In the genomic region with DNA sequence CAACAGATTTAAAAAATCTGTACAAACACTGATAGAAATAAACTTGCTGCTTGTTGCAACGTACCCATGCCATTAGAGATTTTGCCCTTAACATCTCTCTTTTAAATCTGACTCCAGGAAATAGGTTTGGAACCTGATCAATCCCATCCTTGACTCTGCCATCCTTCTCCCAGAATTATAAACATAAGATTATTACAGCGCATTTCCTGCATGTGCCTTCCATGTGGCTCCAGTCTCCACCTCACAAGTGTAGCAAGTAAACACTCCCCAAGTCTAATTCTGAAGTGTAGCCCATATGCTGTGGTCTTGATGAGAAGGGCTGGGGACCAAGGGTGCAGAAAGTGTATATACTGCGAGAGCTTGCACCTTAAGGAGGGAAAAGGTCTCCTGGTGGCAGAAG, we compare ENCODE assay signal across 19 cellular contexts.
DNase-seq lines count a peak whose midpoint lies in the region; ATAC-seq, FAIRE-seq and TF ChIP-seq lines count a peak whose summit lies in the region.
"Had no signal": no experiment of that assay in that cellular context is flagged by ENCODE, and none has a peak within 500 bp of the region (broad histone marks: within the 10 kb centered on the region; RNA-seq: fewer than 3 reads in every experiment).

No MANE protein-coding gene starts in this region.

- 73% methylated on average over 3 of the region's 3 CpGs for WGBS in right cardiac atrium
- WGBS in small intestine, 3 donors, result 65 to 79% (median 68%) methylated on average over 3 of the region's 3 CpGs

- H3K4me3 ChIP-seq in left ventricle myocardium inferior (no peak overlapping the region), right cardiac atrium (ENCODE audit: low read length) (no peak overlapping the region), small intestine (ENCODE audit: low read depth in 1 of 2, low read length in 2 of 2) (no peak overlapping the region)
- H3K4me3 ChIP-seq: gastroesophageal sphincter, pancreas had no signal

- ATAC-seq in right cardiac atrium (no peak), HG03196 (IDR thresholded peaks at IDR 0.05; ENCODE audit: unreplicated experiment) (no peak)
- ATAC-seq: T-cell had no signal

- H3K27me3 ChIP-seq in left ventricle myocardium inferior (ENCODE audit: low read depth) (no peaks in the 10 kb centered on the region), right cardiac atrium (ENCODE audit: control insufficient read depth, insufficient read depth) (no peaks in the 10 kb centered on the region), small intestine (ENCODE audit: control insufficient read depth in 2 of 2, insufficient read depth in 2 of 2, low read length in 2 of 2) (no peaks in the 10 kb centered on the region)
- H3K27me3 ChIP-seq: gastroesophageal sphincter, pancreas had no signal

- H3K9me3 Mint-ChIP-seq in chondrocyte (ENCODE audit: low read depth), result no peaks in the 10 kb centered on the region
- H3K9me3 Mint-ChIP-seq in nephron, result no peaks in the 10 kb centered on the region
- H3K9me3 Mint-ChIP-seq: T-cell had no signal

- TF ChIP-seq CTCF in left ventricle myocardium inferior (IDR thresholded peaks at IDR 0.05; ENCODE audit: borderline replicate concordance) (no peak), chondrocyte (IDR thresholded peaks at IDR 0.05) (no peak), nephron (IDR thresholded peaks at IDR 0.05; ENCODE audit: unreplicated experiment in 3 of 3) (no peak)

- no peak overlapping the region for H3K4me3 Mint-ChIP-seq in chondrocyte (ENCODE audit: unreplicated experiment)
- no peak overlapping the region for H3K4me3 Mint-ChIP-seq in nephron
- H3K4me3 Mint-ChIP-seq: CD4-positive, CD25-positive, alpha-beta regulatory T cell; T-cell had no signal

- no peak for FAIRE-seq in small intestine (lab: Jason Lieb, UNC)
- FAIRE-seq: endometrium, pancreas had no signal

- DNase-seq in left ventricle myocardium inferior (no peak), right cardiac atrium (no peak), chondrocyte (ENCODE audit: low spot score) (no peak), small intestine (no peak)
- no peak for DNase-seq in stimulated activated CD4-positive, alpha-beta T cell treated with anti-CD3 and anti-CD28 coated beads, Interleukin-1b, Interleukin-23, amount 100 ng/mL, for 48 hours
- no peak for DNase-seq in stimulated activated CD4-positive, alpha-beta T cell treated with anti-CD3 and anti-CD28 coated beads, Interleukin-2, amount 100 ng/mL, for 48 hours
- DNase-seq: activated CD4-positive, alpha-beta T cell treated with anti-CD3 and anti-CD28 coated beads, Interleukin-2, amount 50 U/mL, for 1 hour; activated CD8-positive, alpha-beta memory T cell treated with anti-CD3 and anti-CD28 coated beads, Interleukin-2, amount 50 U/mL, for 48 hours; activated gamma-delta T cell treated with Interleukin-2 at 50 U/mL for 16 hours; CD4-positive, CD25-positive, alpha-beta regulatory T cell; DMS153; NCI-H2171 treated with DMSO at 0.1 percent for 48 hours; NK-92 treated with Interleukin-12 subunit alpha and Interleukin-12 subunit beta, amount 100 ng/mL, for 24 hours; pancreas; T-cell had no signal

- H3K27ac ChIP-seq in left ventricle myocardium inferior (replicated peaks) (peak overlapping the region; percentile 65), right cardiac atrium (ENCODE audit: low read length) (no peak overlapping the region), small intestine (ENCODE audit: low read depth in 1 of 2, low read length in 1 of 2) (no peak overlapping the region)
- H3K27ac ChIP-seq: pancreas had no signal

- no peaks in the 10 kb centered on the region for H3K36me3 ChIP-seq in left ventricle myocardium inferior
- no peaks in the 10 kb centered on the region for H3K36me3 ChIP-seq in small intestine (ENCODE audit: control insufficient read depth in 2 of 2, insufficient read depth in 2 of 2, low read length in 2 of 2)
- H3K36me3 ChIP-seq: gastroesophageal sphincter, pancreas had no signal

- H3K27me3 Mint-ChIP-seq in chondrocyte (ENCODE audit: low read depth), result no peaks in the 10 kb centered on the region
- H3K27me3 Mint-ChIP-seq in nephron (ENCODE audit: low read depth), result peaks cover 9% of the 10 kb centered on the region
- H3K27me3 Mint-ChIP-seq: CD4-positive, CD25-positive, alpha-beta regulatory T cell had no signal

- H3K27ac Mint-ChIP-seq in chondrocyte (ENCODE audit: unreplicated experiment) (peak overlapping the region; percentile 94), nephron (peak overlapping the region; percentile 72 to 88 (median 88))
- H3K27ac Mint-ChIP-seq: CD4-positive, CD25-positive, alpha-beta regulatory T cell; T-cell had no signal

- H3K36me3 Mint-ChIP-seq in chondrocyte (ENCODE audit: low read depth), result no peaks in the 10 kb centered on the region
- no peaks in the 10 kb centered on the region for H3K36me3 Mint-ChIP-seq in nephron (ENCODE audit: low read depth)
- H3K36me3 Mint-ChIP-seq: CD4-positive, CD25-positive, alpha-beta regulatory T cell; T-cell had no signal

- intact Hi-C loops in left ventricle myocardium inferior (cut with micrococcal nuclease) (no loop called here), right cardiac atrium (cut with DNase I) (no loop called here)

- no peaks in the 10 kb centered on the region for H3K9me3 ChIP-seq in left ventricle myocardium inferior (replicated peaks)
- peaks cover 1% of the 10 kb centered on the region for H3K9me3 ChIP-seq in right cardiac atrium (ENCODE audit: control insufficient read depth, low read length)
- no peaks in the 10 kb centered on the region for H3K9me3 ChIP-seq in small intestine (ENCODE audit: control insufficient read depth, low read depth)
- H3K9me3 ChIP-seq: gastroesophageal sphincter, pancreas had no signal

- peaks cover 39% of the 10 kb centered on the region for H3K4me1 ChIP-seq in left ventricle myocardium inferior
- no peaks in the 10 kb centered on the region for H3K4me1 ChIP-seq in right cardiac atrium (ENCODE audit: control insufficient read depth, insufficient read depth, low read length)
- H3K4me1 ChIP-seq in small intestine (ENCODE audit: control insufficient read depth in 2 of 2, insufficient read depth in 1 of 2, low read depth in 1 of 2, low read length in 1 of 2), result peaks cover 0 to 3% of the 10 kb centered on the region in 2 donors
- H3K4me1 ChIP-seq: gastroesophageal sphincter had no signal

- H3K4me1 Mint-ChIP-seq in chondrocyte (ENCODE audit: low read depth) (peaks cover 53% of the 10 kb centered on the region), nephron (peaks cover 43% of the 10 kb centered on the region)
- H3K4me1 Mint-ChIP-seq: CD4-positive, CD25-positive, alpha-beta regulatory T cell; T-cell had no signal
